ENCODE assay signal across 8 cellular contexts in the genomic region with DNA sequence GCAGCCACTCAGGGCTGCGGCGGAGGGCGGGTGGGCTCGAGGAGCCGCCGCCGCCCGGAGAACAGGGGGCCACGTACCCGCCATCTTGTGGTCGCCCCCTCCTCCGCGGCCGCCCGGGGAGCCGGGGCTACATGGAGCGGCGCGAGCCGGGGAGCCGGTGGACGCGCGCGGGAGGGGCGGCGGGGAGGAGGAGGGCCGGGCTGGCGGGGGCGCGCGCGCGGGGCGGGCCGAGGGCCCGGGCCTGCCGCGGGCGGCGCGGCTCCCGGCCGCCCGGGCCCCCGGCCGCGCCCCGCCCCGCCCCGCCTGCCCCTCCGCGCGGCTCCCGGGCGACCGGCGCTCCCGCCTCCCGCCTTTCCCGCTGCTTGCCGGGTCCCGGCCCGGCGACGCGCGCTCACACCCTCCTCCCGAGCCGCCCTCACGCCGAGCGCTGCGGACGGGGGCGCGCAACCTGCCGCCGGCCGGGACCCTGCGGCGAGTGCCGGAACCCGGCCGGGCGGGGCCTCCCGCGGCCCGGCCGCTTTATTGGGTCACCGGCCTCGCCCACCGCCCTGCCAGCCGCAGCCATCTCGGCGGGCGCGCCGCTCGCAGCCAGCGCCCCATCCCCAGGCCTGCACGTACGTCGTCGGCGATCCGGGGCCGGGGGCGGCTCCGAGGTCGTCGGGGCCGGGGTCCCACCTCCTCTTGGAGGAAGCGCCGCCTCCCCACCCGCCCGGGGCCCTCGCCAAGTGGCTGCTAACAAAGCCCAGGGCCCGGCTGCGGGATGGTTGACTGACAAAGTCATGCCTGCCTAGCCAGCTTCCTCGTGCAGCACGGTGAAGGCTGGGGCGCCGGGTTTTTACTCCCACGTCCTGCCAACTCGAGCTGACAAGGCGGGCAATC. TPM values are rescaled to one million over a fixed set of nuclear protein-coding genes. Genes with fewer than 3 reads are reported as not detected.
A peak's percentile ranks its signal among the peaks of the same experiment; 100 is the strongest.
DNase-seq lines count a peak whose midpoint lies in the region; ATAC-seq and TF ChIP-seq lines count a peak whose summit lies in the region.

A gene with protein sequence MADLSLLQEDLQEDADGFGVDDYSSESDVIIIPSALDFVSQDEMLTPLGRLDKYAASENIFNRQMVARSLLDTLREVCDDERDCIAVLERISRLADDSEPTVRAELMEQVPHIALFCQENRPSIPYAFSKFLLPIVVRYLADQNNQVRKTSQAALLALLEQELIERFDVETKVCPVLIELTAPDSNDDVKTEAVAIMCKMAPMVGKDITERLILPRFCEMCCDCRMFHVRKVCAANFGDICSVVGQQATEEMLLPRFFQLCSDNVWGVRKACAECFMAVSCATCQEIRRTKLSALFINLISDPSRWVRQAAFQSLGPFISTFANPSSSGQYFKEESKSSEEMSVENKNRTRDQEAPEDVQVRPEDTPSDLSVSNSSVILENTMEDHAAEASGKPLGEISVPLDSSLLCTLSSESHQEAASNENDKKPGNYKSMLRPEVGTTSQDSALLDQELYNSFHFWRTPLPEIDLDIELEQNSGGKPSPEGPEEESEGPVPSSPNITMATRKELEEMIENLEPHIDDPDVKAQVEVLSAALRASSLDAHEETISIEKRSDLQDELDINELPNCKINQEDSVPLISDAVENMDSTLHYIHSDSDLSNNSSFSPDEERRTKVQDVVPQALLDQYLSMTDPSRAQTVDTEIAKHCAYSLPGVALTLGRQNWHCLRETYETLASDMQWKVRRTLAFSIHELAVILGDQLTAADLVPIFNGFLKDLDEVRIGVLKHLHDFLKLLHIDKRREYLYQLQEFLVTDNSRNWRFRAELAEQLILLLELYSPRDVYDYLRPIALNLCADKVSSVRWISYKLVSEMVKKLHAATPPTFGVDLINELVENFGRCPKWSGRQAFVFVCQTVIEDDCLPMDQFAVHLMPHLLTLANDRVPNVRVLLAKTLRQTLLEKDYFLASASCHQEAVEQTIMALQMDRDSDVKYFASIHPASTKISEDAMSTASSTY (minus strand): TSS at position 159 of the 879 bp plus-strand sequence. CDS start 75 bp downstream, at position 84.

- H3K36me3 ChIP-seq in colonic mucosa = no peaks in the 10 kb centered on the region

- peaks cover 7% of the 10 kb centered on the region for H3K4me1 ChIP-seq in colonic mucosa

- peaks cover 1% of the 10 kb centered on the region for H3K27me3 Mint-ChIP-seq in activated CD4-positive, alpha-beta T cell treated with anti-CD3 and anti-CD28 coated beads, Interleukin-2, amount 10 ng/mL, durations not matched to agents 24 days and 14 days

- intact Hi-C loops in activated CD4-positive, alpha-beta T cell treated with anti-CD3 and anti-CD28 coated beads, Interleukin-2, amount 10 ng/mL, durations not matched to agents 24 days and 14 days (cut with micrococcal nuclease) = loop anchor here (1.0 to 10.0 kb wide), 9 partner anchors 58 to 913 kb away; a partner anchor contains a TSS
- intact Hi-C loops in colonic mucosa (cut with DNase I) = loop anchor here (5.0 kb wide), 1 partner anchor 37 kb away; no protein-coding TSS in a partner anchor

- peak within 1 kb of the TSS; percentile 90 for H3K27ac ChIP-seq in colonic mucosa
- H3K27ac ChIP-seq in layer of hippocampus (ENCODE audit: low read depth, low read length) = peak within 1 kb of the TSS; percentile 92

- peak within 1 kb of the TSS; percentile 81 to 87 for H3K9ac ChIP-seq in colonic mucosa (ENCODE audit: low read depth in 2 of 2, low read length in 2 of 2)

- H3K36me3 Mint-ChIP-seq in activated CD4-positive, alpha-beta T cell treated with anti-CD3 and anti-CD28 coated beads, Interleukin-2, amount 10 ng/mL, durations not matched to agents 24 days and 14 days (ENCODE audit: low read depth) = peaks cover 14% of the 10 kb centered on the region

- no peaks in the 10 kb centered on the region for H3K27me3 ChIP-seq in colonic mucosa
- H3K27me3 ChIP-seq in layer of hippocampus (ENCODE audit: control insufficient read depth, insufficient read depth, low read length) = no peaks in the 10 kb centered on the region

- H3K9me3 ChIP-seq in colonic mucosa = no peaks in the 10 kb centered on the region

- ATAC-seq in HG02973 (IDR thresholded peaks at IDR 0.05; ENCODE audit: unreplicated experiment) = peak; percentile 43

- no peak for TF ChIP-seq CTCF in colonic mucosa (IDR thresholded peaks at IDR 0.05)

- H3K4me3 Mint-ChIP-seq in activated CD4-positive, alpha-beta T cell treated with anti-CD3 and anti-CD28 coated beads, Interleukin-2, amount 10 ng/mL, durations not matched to agents 24 days and 14 days = peak within 1 kb of the TSS; percentile 94

- H3K4me3 ChIP-seq in colonic mucosa = peak within 1 kb of the TSS; percentile 58

- H3K27ac Mint-ChIP-seq in activated CD4-positive, alpha-beta T cell treated with anti-CD3 and anti-CD28 coated beads, Interleukin-2, amount 10 ng/mL, durations not matched to agents 24 days and 14 days = peak within 1 kb of the TSS; percentile 89

- no peaks in the 10 kb centered on the region for H3K9me3 Mint-ChIP-seq in activated CD4-positive, alpha-beta T cell treated with anti-CD3 and anti-CD28 coated beads, Interleukin-2, amount 10 ng/mL, durations not matched to agents 24 days and 14 days

- peaks cover 38% of the 10 kb centered on the region for H3K4me1 Mint-ChIP-seq in activated CD4-positive, alpha-beta T cell treated with anti-CD3 and anti-CD28 coated beads, Interleukin-2, amount 10 ng/mL, durations not matched to agents 24 days and 14 days

- peak; percentile 20 to 60 for DNase-seq in NCI-H524 (lab: John Stamatoyannopoulos, UW)
- no peak for DNase-seq in NCI-H524 treated with DMSO at 0.1 percent for 48 hours (lab: John Stamatoyannopoulos, UW)
- peak; percentile 73 for DNase-seq in NCI-H226
- peak; percentile 90 for DNase-seq in activated CD4-positive, alpha-beta T cell treated with anti-CD3 and anti-CD28 coated beads, Interleukin-2, amount 10 ng/mL, durations not matched to agents 24 days and 14 days
- DNase-seq in colonic mucosa = peak; percentile 79
- peak; percentile 22 to 46 for DNase-seq in stimulated activated CD4-positive, alpha-beta T cell treated with anti-CD3 and anti-CD28 coated beads, Interleukin-1b, Interleukin-23, amount 100 ng/mL, for 1 hour (ENCODE audit: low read depth in 2 of 2)

RNA-seq across cellular contexts. Expression of the gene that starts here (rescaled TPM):
- total RNA-seq in activated CD4-positive, alpha-beta T cell treated with anti-CD3 and anti-CD28 coated beads, Interleukin-2, amount 10 ng/mL, durations not matched to agents 24 days and 14 days = 52.8 and 56.0 TPM in 2 replicates
- total RNA-seq in colonic mucosa = 10 to 100 TPM; 52.5 to 77.5 TPM
